In genomic region chr11:35066029-35066428, GRCh38 we compare ENCODE assay signal across 12 cellular contexts.
DNase-seq lines count a peak whose midpoint lies in the region; ATAC-seq and TF ChIP-seq lines count a peak whose summit lies in the region.
"Had no signal": no experiment of that assay in that cellular context is flagged by ENCODE, and none has a peak within 500 bp of the region (broad histone marks: within the 10 kb centered on the region; RNA-seq: fewer than 3 reads in every experiment).

No MANE protein-coding gene starts in this region.

- no peak for TF ChIP-seq CTCF in CD14-positive monocyte (IDR thresholded peaks at IDR 0.05)

- H3K79me2 ChIP-seq in GM23248 (ENCODE audit: insufficient read depth) = no peaks in the 10 kb centered on the region

- peaks cover 0 to 2% of the 10 kb centered on the region in 2 donors for H3K36me3 Mint-ChIP-seq in CD14-positive monocyte
- H3K36me3 Mint-ChIP-seq in T-helper 17 cell (ENCODE audit: low read depth) = peaks cover 3% of the 10 kb centered on the region
- peaks cover 23% of the 10 kb centered on the region for H3K36me3 Mint-ChIP-seq in activated T-helper 2 cell treated with anti-CD3 and anti-CD28 coated beads, Interferon-gamma antibody, Interleukin-2, Interleukin-4, amounts not matched to agents 10 μg/mL and 5 μg/mL and 100 μg/mL, durations not matched to agents 14 hours and 24 hours and 36 hours (ENCODE audit: low read depth)

- no peak overlapping the region for H2AFZ ChIP-seq in GM23248

- H3K9me2 ChIP-seq in GM23248 (ENCODE audit: insufficient read depth) = no peaks in the 10 kb centered on the region

- peaks cover 0 to 2% (median 0%) of the 10 kb centered on the region in 3 donors for H3K27me3 Mint-ChIP-seq in CD14-positive monocyte (ENCODE audit: low read depth in 3 of 3)
- H3K27me3 Mint-ChIP-seq in T-helper 17 cell = no peaks in the 10 kb centered on the region
- peaks cover 11% of the 10 kb centered on the region for H3K27me3 Mint-ChIP-seq in activated T-helper 2 cell treated with anti-CD3 and anti-CD28 coated beads, Interferon-gamma antibody, Interleukin-2, Interleukin-4, amounts not matched to agents 10 μg/mL and 5 μg/mL and 100 μg/mL, durations not matched to agents 14 hours and 24 hours and 36 hours (ENCODE audit: low read depth)

- H3K36me3 ChIP-seq in GM23248 (ENCODE audit: low read depth) = no peaks in the 10 kb centered on the region
- H3K36me3 ChIP-seq in muscle layer of colon (ENCODE audit: insufficient read depth, low read length) = no peaks in the 10 kb centered on the region
- H3K36me3 ChIP-seq: heart right ventricle, tibial nerve had no signal

- peaks cover 21% of the 10 kb centered on the region for H3K4me1 Mint-ChIP-seq in CD14-positive monocyte
- H3K4me1 Mint-ChIP-seq in T-helper 17 cell = peaks cover 23% of the 10 kb centered on the region
- H3K4me1 Mint-ChIP-seq in activated T-helper 2 cell treated with anti-CD3 and anti-CD28 coated beads, Interferon-gamma antibody, Interleukin-2, Interleukin-4, amounts not matched to agents 10 μg/mL and 5 μg/mL and 100 μg/mL, durations not matched to agents 14 hours and 24 hours and 36 hours (ENCODE audit: low read depth) = peaks cover 22% of the 10 kb centered on the region

- 47 to 57% methylated on average over 1 of the region's 1 CpG for WGBS in GM23248 (ENCODE audit: low coverage in 1 of 2, low lambda C conversion rate in 2 of 2, missing lambda C conversion rate in 2 of 2), 2 experiments

- H3K4me3 Mint-ChIP-seq in CD14-positive monocyte (no peak overlapping the region), T-helper 17 cell (no peak overlapping the region)
- H3K4me3 Mint-ChIP-seq in activated T-helper 2 cell treated with anti-CD3 and anti-CD28 coated beads, Interferon-gamma antibody, Interleukin-2, Interleukin-4, amounts not matched to agents 10 μg/mL and 5 μg/mL and 100 μg/mL, durations not matched to agents 14 hours and 24 hours and 36 hours (ENCODE audit: low read depth) = no peak overlapping the region

- H3K27ac Mint-ChIP-seq in CD14-positive monocyte (peak overlapping the region in 6 of 7 donors; percentile 41 to 83 (median 74)), T-helper 17 cell (peak overlapping the region; percentile 65)
- no peak overlapping the region for H3K27ac Mint-ChIP-seq in activated T-helper 2 cell treated with anti-CD3 and anti-CD28 coated beads, Interferon-gamma antibody, Interleukin-2, Interleukin-4, amounts not matched to agents 10 μg/mL and 5 μg/mL and 100 μg/mL, durations not matched to agents 14 hours and 24 hours and 36 hours

- H3K4me1 ChIP-seq in GM23248 (ENCODE audit: insufficient read depth) = peaks cover 34% of the 10 kb centered on the region
- H3K4me1 ChIP-seq in muscle layer of colon (ENCODE audit: insufficient read depth, low read length) = peaks cover 22% of the 10 kb centered on the region

- intact Hi-C loops in CD14-positive monocyte (cut with micrococcal nuclease) (no loop called here), Right ventricle myocardium inferior (cut with DNase I) (loop anchor here (10.0 kb wide), 1 partner anchor 61 kb away; no protein-coding TSS in a partner anchor)
- intact Hi-C loops in activated T-helper 2 cell treated with anti-CD3 and anti-CD28 coated beads, Interferon-gamma antibody, Interleukin-2, Interleukin-4, amounts not matched to agents 10 μg/mL and 5 μg/mL and 100 μg/mL, durations not matched to agents 14 hours and 24 hours and 36 hours (cut with micrococcal nuclease) = loop anchor here (2.0 kb wide), 2 partner anchors 17 to 53 kb away; no protein-coding TSS in a partner anchor

- H3K27me3 ChIP-seq in GM23248 (replicated peaks; ENCODE audit: insufficient read depth) (no peaks in the 10 kb centered on the region), muscle layer of colon (ENCODE audit: control insufficient read depth in 1 of 2, insufficient read depth in 2 of 2, low read length in 2 of 2) (no peaks in the 10 kb centered on the region)
- H3K27me3 ChIP-seq: heart right ventricle, tibial nerve had no signal

- H3K4me2 ChIP-seq in GM23248 (ENCODE audit: unreplicated experiment) = peak overlapping the region; percentile 33

- H4K20me1 ChIP-seq in GM23248 (ENCODE audit: insufficient read depth) = no peaks in the 10 kb centered on the region

- DNase-seq in CD14-positive monocyte (ENCODE audit: low spot score) (peak; percentile 55), GM23248 (no peak), T-helper 17 cell (no peak), D341Med (ENCODE audit: low spot score) (no peak), Right ventricle myocardium inferior (ENCODE audit: missing footprints) (no peak), amniotic stem cell (lab: John Stamatoyannopoulos, UW) (no peak)
- DNase-seq in activated T-helper 2 cell treated with anti-CD3 and anti-CD28 coated beads, Interferon-gamma antibody, Interleukin-2, Interleukin-4, amounts not matched to agents 10 μg/mL and 5 μg/mL and 100 μg/mL, durations not matched to agents 14 hours and 24 hours and 36 hours (ENCODE audit: low spot score) = no peak
- DNase-seq: AML-193, heart right ventricle, kidney glomerular epithelial cell had no signal

- H3K27ac ChIP-seq in GM23248 (peak overlapping the region; percentile 73), muscle layer of colon (ENCODE audit: low read depth, low read length) (peak overlapping the region; percentile 25)

- H3K4me3 ChIP-seq in GM23248 = no peak overlapping the region
- no peak overlapping the region for H3K4me3 ChIP-seq in muscle layer of colon (ENCODE audit: low read depth in 1 of 2, low read length in 2 of 2)
- H3K4me3 ChIP-seq: heart right ventricle, tibial nerve had no signal

- peaks cover 4% of the 10 kb centered on the region for H3K9me3 ChIP-seq in GM23248 (ENCODE audit: low read depth)
- no peaks in the 10 kb centered on the region for H3K9me3 ChIP-seq in T-helper 17 cell (ENCODE audit: control insufficient read depth, low read length, poor library complexity, severe bottlenecking)
- H3K9me3 ChIP-seq in muscle layer of colon (ENCODE audit: low read length) = peaks cover 6% of the 10 kb centered on the region

- in situ Hi-C loops in GM23248 (cut with MboI) = no loop called here

- ATAC-seq in T-helper 17 cell (no peak), Right ventricle myocardium inferior (no peak)

- peaks cover 8 to 22% (median 17%) of the 10 kb centered on the region in 7 donors for H3K9me3 Mint-ChIP-seq in CD14-positive monocyte
- H3K9me3 Mint-ChIP-seq in activated T-helper 2 cell treated with anti-CD3 and anti-CD28 coated beads, Interferon-gamma antibody, Interleukin-2, Interleukin-4, amounts not matched to agents 10 μg/mL and 5 μg/mL and 100 μg/mL, durations not matched to agents 14 hours and 24 hours and 36 hours = peaks cover 26% of the 10 kb centered on the region

- H3K9ac ChIP-seq in GM23248 (peak overlapping the region; percentile 27), muscle layer of colon (ENCODE audit: low read length) (no peak overlapping the region)

- H3F3A ChIP-seq in GM23248 (ENCODE audit: insufficient read depth) = peaks cover 31% of the 10 kb centered on the region

Comparison
In these comparisons a context has a peak if more than half of its experiments do, and no peak if none do; other contexts are left out.
1. intact Hi-C loops: an anchor here in Right ventricle myocardium inferior (10.0 kb wide) and activated T-helper 2 cell treated with anti-CD3 and anti-CD28 coated beads, Interferon-gamma antibody, Interleukin-2, Interleukin-4, amounts not matched to agents 10 μg/mL and 5 μg/mL and 100 μg/mL, durations not matched to agents 14 hours and 24 hours and 36 hours (2.0 kb wide); none called in CD14-positive monocyte.